9 cellular contexts compared by ENCODE assay signal in genomic region chr12:89768586-89769482, GRCh38.
DNase-seq lines count a peak whose midpoint lies in the region; ATAC-seq and TF ChIP-seq lines count a peak whose summit lies in the region.
"Had no signal": no experiment of that assay in that cellular context is flagged by ENCODE, and none has a peak within 500 bp of the region (broad histone marks: within the 10 kb centered on the region; RNA-seq: fewer than 3 reads in every experiment).

No MANE protein-coding gene starts in this region.

- peaks cover 14% of the 10 kb centered on the region for H3K4me1 ChIP-seq in Caco-2

- no peak overlapping the region for H3K4me3 Mint-ChIP-seq in Caco-2 (ENCODE audit: unreplicated experiment)

- H3K27me3 Mint-ChIP-seq in Caco-2 (ENCODE audit: insufficient read depth, unreplicated experiment), result no peaks in the 10 kb centered on the region

- DNase-seq in Caco-2 (peak; percentile 23 to 57), LHCN-M2 (ENCODE audit: low read depth) (peak; percentile 98), amniotic epithelial cell (ENCODE audit: low read depth) (peak; percentile 84), omental fat pad (ENCODE audit: low spot score) (no peak), caudate nucleus (lab: John Stamatoyannopoulos, UW) (no peak), KG1 (lab: John Stamatoyannopoulos, UW) (no peak), middle frontal gyrus (ENCODE audit: extremely low spot score, low spot score) (no peak)

- ATAC-seq in omental fat pad (ENCODE audit: low FRiP score) (peak; percentile 54), GM21825 (IDR thresholded peaks at IDR 0.05; ENCODE audit: unreplicated experiment) (no peak)

- no peaks in the 10 kb centered on the region for H3K27me3 ChIP-seq in Caco-2 (replicated peaks; ENCODE audit: control insufficient read depth, insufficient read depth, low read length)

- BruUV-seq in Caco-2 (replicated peaks; lab: Mats Ljungman, UMichigan), result no TSS peak

- no peaks in the 10 kb centered on the region for H3K4me1 Mint-ChIP-seq in Caco-2 (ENCODE audit: low read depth, unreplicated experiment)

- H3K9me3 Mint-ChIP-seq in Caco-2 (ENCODE audit: unreplicated experiment), result peaks cover 10% of the 10 kb centered on the region

- CTCF ChIA-PET in Caco-2 (lab: Charles Lee), result no interaction called here

- no peak overlapping the region for H3K27ac ChIP-seq in caudate nucleus (ENCODE audit: low read depth, low read length)
- H3K27ac ChIP-seq: KMS-11 had no signal

- no peak overlapping the region for H3K4me3 ChIP-seq in Caco-2 (ENCODE audit: low read depth, low read length)

- H3K36me3 Mint-ChIP-seq in Caco-2 (ENCODE audit: insufficient read depth, unreplicated experiment), result peaks cover 6% of the 10 kb centered on the region

- H3K27ac Mint-ChIP-seq in Caco-2 (ENCODE audit: unreplicated experiment), result no peak overlapping the region

- intact Hi-C loops in Caco-2 (cut with micrococcal nuclease; ENCODE audit: unreplicated experiment), result no loop called here

- POLR2A ChIA-PET in Caco-2 (lab: Charles Lee), result no interaction called here

- no peak for TF ChIP-seq CTCF in Caco-2 (IDR thresholded peaks at IDR 0.05; ENCODE audit: insufficient read depth in 1 of 2, low read depth in 1 of 2, low read length in 1 of 2, severe bottlenecking in 1 of 2, unreplicated experiment in 1 of 2)
- no peak for TF ChIP-seq CTCF in omental fat pad (IDR thresholded peaks at IDR 0.05)

- no peaks in the 10 kb centered on the region for H3K36me3 ChIP-seq in Caco-2 (ENCODE audit: control insufficient read depth, insufficient read depth, low read length)

- no peaks in the 10 kb centered on the region for H3K9me3 ChIP-seq in Caco-2

Comparison
In these comparisons a context has a peak if more than half of its experiments do, and no peak if none do; other contexts are left out.
1. DNase-seq: peak in Caco-2 (2 of 2), LHCN-M2 (single experiment) and amniotic epithelial cell (single experiment); none in omental fat pad (single experiment), caudate nucleus (0 of 61), KG1 (single experiment) and middle frontal gyrus (single experiment).